Comparison of ENCODE assay signal across 1 cellular context in genomic region chr9:128324401-128324800, GRCh38.
TF ChIP-seq lines count a peak whose summit lies in the region.

No MANE protein-coding gene starts in this region.

TF ChIP-seq in A549, 52 proteins besides CTCF, POLR2A, EP300 and RAD21 (continued from another document):
- TF ChIP-seq CHD4 (IDR thresholded peaks at IDR 0.05; ENCODE audit: borderline replicate concordance) (no peak), USF2 (IDR thresholded peaks at IDR 0.05) (no peak), GATA3 (IDR thresholded peaks at IDR 0.05; ENCODE audit: borderline replicate concordance) (no peak), FOXS1 (CRISPR knock-in tag; IDR thresholded peaks at IDR 0.05) (no peak), SMC3 (IDR thresholded peaks at IDR 0.05) (no peak)
TF ChIP-seq in A549: peak in this region for 0.
